In the genomic region with DNA sequence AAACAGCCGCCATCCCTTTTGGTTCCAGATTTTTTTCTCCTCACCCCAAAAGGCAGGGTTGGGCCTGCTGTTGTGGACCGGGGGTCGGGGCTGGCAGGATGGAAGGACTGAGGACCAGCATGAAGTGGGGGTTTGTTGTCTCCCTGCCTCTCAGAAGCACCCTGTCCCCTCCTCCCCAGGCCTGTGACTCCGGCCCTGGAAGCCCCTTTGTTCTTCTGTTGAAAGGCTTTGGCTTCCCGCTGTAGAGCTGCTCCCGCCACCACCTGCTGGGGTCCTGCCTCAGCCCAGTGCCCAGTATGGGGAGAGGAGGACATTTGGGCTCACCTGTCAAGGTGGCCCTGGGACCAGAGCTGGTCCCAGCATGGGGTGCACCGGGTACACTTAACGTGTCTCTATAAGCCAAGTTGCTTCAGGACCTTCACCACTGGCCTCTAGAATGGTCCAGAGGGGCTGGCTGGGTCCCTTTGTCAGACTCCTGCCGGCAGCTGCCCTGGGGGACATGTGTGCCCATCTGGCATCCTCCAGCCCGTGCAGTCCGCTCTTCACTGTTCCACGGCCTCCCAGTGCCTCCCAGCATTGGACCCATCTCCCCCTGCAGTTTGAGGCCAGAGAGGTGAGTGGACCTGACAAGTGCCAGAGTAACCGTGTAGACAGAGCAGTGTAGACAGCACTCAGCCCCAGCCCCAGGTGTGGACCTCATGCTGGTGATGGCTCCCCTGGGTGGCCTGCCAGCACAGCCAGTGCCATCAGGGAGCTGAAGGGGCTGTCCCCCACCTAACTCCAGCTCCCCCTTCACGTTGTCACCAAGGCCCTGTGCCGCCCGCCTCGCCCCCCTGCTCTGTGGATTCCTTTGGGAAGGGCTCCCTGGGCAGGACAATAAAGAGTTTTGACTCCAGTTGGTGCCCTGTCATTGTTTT, we compare ENCODE assay signal across 23 cellular contexts. TPM values are rescaled to one million over a fixed set of nuclear protein-coding genes. Genes with fewer than 3 reads are reported as not detected.
DNase-seq lines count a peak whose midpoint lies in the region; ATAC-seq, FAIRE-seq and TF ChIP-seq lines count a peak whose summit lies in the region.
"Had no signal": no experiment of that assay in that cellular context is flagged by ENCODE, and none has a peak within 500 bp of the region (broad histone marks: within the 10 kb centered on the region; RNA-seq: fewer than 3 reads in every experiment).

No MANE protein-coding gene starts in this region.

- H4K20me1 ChIP-seq in IMR-90 (ENCODE audit: insufficient read depth, low read length) (peaks cover 19% of the 10 kb centered on the region), H1 (replicated peaks in 1 of 2; ENCODE audit: control insufficient read depth in 1 of 2, insufficient read depth in 2 of 2, low read length in 2 of 2) (peaks cover 4 to 15% of the 10 kb centered on the region in 2 experiments), osteoblast (ENCODE audit: insufficient read depth, low read length) (peaks cover 19% of the 10 kb centered on the region)

- POLR2A ChIA-PET in IMR-90 (lab: Charles Lee; ENCODE audit: unreplicated experiment) (no interaction called here), H1 (lab: Charles Lee; ENCODE audit: partially characterized antibody) (interaction anchor here (1.0 to 1.6 kb wide), 7 partner anchors 9 to 36 kb away, joined by 3 to 5 read pairs (median 3); no protein-coding TSS in a partner anchor)

- TF ChIP-seq POLR2A in IMR-90 (IDR thresholded peaks at IDR 0.05; ENCODE audit: low read depth, low read length) (no peak), H1 (IDR thresholded peaks at IDR 0.05; ENCODE audit: control extremely low read depth in 1 of 2, low read depth in 2 of 2, low read length in 2 of 2) (no peak; a peak in 2 of 3 replicates)

- H3K27ac ChIP-seq in left ventricle myocardium inferior (replicated peaks) (no peak overlapping the region), IMR-90 (ENCODE audit: insufficient read depth, low read length) (no peak overlapping the region), H1 (ENCODE audit: low read depth, low read length) (no peak overlapping the region), osteoblast (ENCODE audit: low read depth, low read length) (no peak overlapping the region), caudate nucleus (ENCODE audit: low read depth, low read length) (no peak overlapping the region)
- H3K27ac ChIP-seq: A549 had no signal

- intact Hi-C loops in left ventricle myocardium superior (cut with micrococcal nuclease) (no loop called here), left ventricle myocardium inferior (cut with micrococcal nuclease) (no loop called here), IMR-90 (cut with micrococcal nuclease) (no loop called here)

- H2BK120ac ChIP-seq in IMR-90 (ENCODE audit: low read depth, low read length): no peak overlapping the region
- H2BK120ac ChIP-seq in H1 (replicated peaks; ENCODE audit: low read depth, low read length): no peak overlapping the region

- no peak overlapping the region for H4K91ac ChIP-seq in IMR-90 (ENCODE audit: insufficient read depth, low read depth, low read length)
- no peak overlapping the region for H4K91ac ChIP-seq in H1 (replicated peaks; ENCODE audit: insufficient read length, low read length)

- dilution Hi-C loops in IMR-90 (cut with HindIII; ENCODE audit: low sequenced_read_pairs, unreplicated experiment): no loop called here

- H2AFZ ChIP-seq in IMR-90 (replicated peaks; ENCODE audit: low read length, poor library complexity): no peak overlapping the region
- H2AFZ ChIP-seq in H1 (ENCODE audit: low read length): no peak overlapping the region
- H2AFZ ChIP-seq in osteoblast (ENCODE audit: low read length): no peak overlapping the region
- H2AFZ ChIP-seq: GM23338 had no signal

- H3K23ac ChIP-seq in IMR-90 (ENCODE audit: low read depth, low read length): no peak overlapping the region
- no peak overlapping the region for H3K23ac ChIP-seq in H1 (ENCODE audit: insufficient read length)

- no peak for TF ChIP-seq RAD21 in IMR-90 (IDR thresholded peaks at IDR 0.05; ENCODE audit: low read length)
- no peak for TF ChIP-seq RAD21 in H1 (IDR thresholded peaks at IDR 0.05 in 1 of 2, conservative IDR thresholded peaks at IDR 0.05 in 1 of 2; ENCODE audit: low read depth in 2 of 2, low read length in 2 of 2)

- H2BK12ac ChIP-seq in H1 (ENCODE audit: low read depth, low read length): no peak overlapping the region

- no peak overlapping the region for H4K5ac ChIP-seq in IMR-90 (ENCODE audit: low read depth, low read length)
- no peak overlapping the region for H4K5ac ChIP-seq in H1 (ENCODE audit: insufficient read length, low read depth, low read length)

- H2BK20ac ChIP-seq in IMR-90 (ENCODE audit: low read depth, low read length): no peak overlapping the region
- H2BK20ac ChIP-seq in H1 (ENCODE audit: low read length): no peak overlapping the region

- H3K4me1 ChIP-seq in left ventricle myocardium inferior (peaks cover 18% of the 10 kb centered on the region), IMR-90 (ENCODE audit: control insufficient read depth, insufficient read depth, low read length) (peaks cover under 1% of the 10 kb centered on the region; the same call in 1 of the 2 replicates), H1 (replicated peaks in 1 of 4; ENCODE audit: control insufficient read depth in 3 of 4, insufficient read depth in 4 of 4, low read length in 3 of 4) (peaks cover 0 to 3% (median 1%) of the 10 kb centered on the region in 4 experiments; a peak in 1 of 7 replicates), osteoblast (ENCODE audit: insufficient read depth, low read length) (no peaks in the 10 kb centered on the region)

- H3K9ac ChIP-seq in IMR-90 (ENCODE audit: low read depth, low read length) (no peak overlapping the region), H1 (replicated peaks in 1 of 4; ENCODE audit: extremely low read depth in 1 of 4, low read depth in 3 of 4, low read length in 3 of 4) (no peak overlapping the region)

- no peak for TF ChIP-seq EP300 in H1 (IDR thresholded peaks at IDR 0.05; ENCODE audit: borderline replicate concordance in 1 of 2, low read depth in 2 of 2, low read length in 2 of 2)

- H3K79me1 ChIP-seq in IMR-90 (ENCODE audit: low read depth in 1 of 2, low read length in 2 of 2) (peaks cover 0 to 17% of the 10 kb centered on the region in 2 experiments; a peak in 3 of 4 replicates), H1 (ENCODE audit: low read depth, low read length) (no peaks in the 10 kb centered on the region)

- no peaks in the 10 kb centered on the region for H3K23me2 ChIP-seq in H1 (ENCODE audit: low read depth, low read length)

- CTCF ChIA-PET in IMR-90 (lab: Yijun Ruan, JAX): no interaction called here
- CTCF ChIA-PET in H1 (lab: Charles Lee; ENCODE audit: partially characterized antibody): interaction anchor here (0.7 to 17.0 kb wide), 17 partner anchors 8 to 271 kb away, joined by 3 to 321 read pairs (median 7); a partner anchor contains a TSS

- H3K4ac ChIP-seq in IMR-90 (ENCODE audit: low read depth, low read length) (no peak overlapping the region), H1 (replicated peaks; ENCODE audit: insufficient read length, low read depth, low read length) (no peak overlapping the region)

- TF ChIP-seq CTCF in left ventricle myocardium inferior (IDR thresholded peaks at IDR 0.05; ENCODE audit: borderline replicate concordance) (no peak), IMR-90 (conservative IDR thresholded peaks at IDR 0.05; ENCODE audit: low read depth, low read length) (no peak), H1 (IDR thresholded peaks at IDR 0.05; ENCODE audit: control extremely low read depth in 1 of 3, insufficient read depth in 1 of 3, low read depth in 1 of 3, low read length in 3 of 3) (no peak), osteoblast (IDR thresholded peaks at IDR 0.05; ENCODE audit: extremely low read depth, low read depth, low read length) (no peak)

- H3K79me2 ChIP-seq in H1 (ENCODE audit: control insufficient read depth in 1 of 2, insufficient read depth in 2 of 2, low read length in 2 of 2): no peaks in the 10 kb centered on the region
- H3K79me2 ChIP-seq in osteoblast (ENCODE audit: insufficient read depth, low read length): peaks cover 12% of the 10 kb centered on the region

- H3K18ac ChIP-seq in IMR-90 (ENCODE audit: low read depth, low read length) (no peak overlapping the region), H1 (ENCODE audit: extremely low read depth, low read length) (no peak overlapping the region)

- DNase-seq in left ventricle myocardium superior (peak; percentile 24), left ventricle myocardium inferior (no peak), IMR-90 (no peak), H1 (ENCODE audit: low read depth in 1 of 2, low spot score in 2 of 2) (no peak), osteoblast (ENCODE audit: insufficient read length, low spot score, missing footprints) (peak; percentile 79), cerebellar nuclear complex (lab: John Stamatoyannopoulos, UW) (no peak), H4 (ENCODE audit: low spot score) (no peak), caudate nucleus (lab: John Stamatoyannopoulos, UW) (no peak)
- DNase-seq: CD4-positive, alpha-beta T cell; COR-L47; DMS79; NCI-H1417; NCI-H1694 treated with DMSO at 0.1 percent for 48 hours; NCI-H2081 treated with DMSO at 0.1 percent for 48 hours; NCI-H2171 treated with DMSO at 0.1 percent for 48 hours; NCI-H526; SHP77 had no signal

- H3K4me3 ChIP-seq in left ventricle myocardium inferior (no peak overlapping the region), IMR-90 (ENCODE audit: insufficient read depth, low read depth, low read length) (no peak overlapping the region), H1 (ENCODE audit: extremely low read depth in 1 of 4, insufficient read depth in 2 of 4, low read depth in 3 of 4, low read length in 4 of 4) (no peak overlapping the region), osteoblast (ENCODE audit: insufficient read depth, low read length) (no peak overlapping the region)
- H3K4me3 ChIP-seq: A549, GM23338 had no signal

- in situ Hi-C loops in IMR-90 (cut with MboI; ENCODE audit: low sequenced_read_pairs): no loop called here

- H3K4me2 ChIP-seq in IMR-90 (ENCODE audit: low read depth, low read length): no peak overlapping the region
- no peak overlapping the region for H3K4me2 ChIP-seq in H1 (ENCODE audit: insufficient read depth in 1 of 2, low read depth in 2 of 2, low read length in 2 of 2)
- no peak overlapping the region for H3K4me2 ChIP-seq in osteoblast (ENCODE audit: insufficient read depth, low read length)
- H3K4me2 ChIP-seq: A549, GM23338 had no signal

- H3K9me1 ChIP-seq in IMR-90 (ENCODE audit: insufficient read depth, low read length): no peaks in the 10 kb centered on the region

- no peak for FAIRE-seq in H1 (lab: Jason Lieb, UNC)
- FAIRE-seq: A549, HTR-8/SVneo had no signal

- BruUV-seq in IMR-90 (replicated peaks; lab: Mats Ljungman, UMichigan): TSS peak; percentile 71

- no peak for ATAC-seq in left ventricle myocardium superior
- no peak for ATAC-seq in IMR-90 (ENCODE audit: low read depth)
- ATAC-seq: A549, GM23338 had no signal

- H3K9me3 ChIP-seq in left ventricle myocardium inferior (replicated peaks): no peaks in the 10 kb centered on the region
- H3K9me3 ChIP-seq in IMR-90 (ENCODE audit: control insufficient read depth, insufficient read depth, low read length): no peaks in the 10 kb centered on the region
- no peaks in the 10 kb centered on the region for H3K9me3 ChIP-seq in H1 (ENCODE audit: insufficient read depth in 2 of 2, low read depth in 1 of 2, low read length in 1 of 2)
- no peaks in the 10 kb centered on the region for H3K9me3 ChIP-seq in osteoblast (ENCODE audit: low read depth, low read length)
- H3K9me3 ChIP-seq: A549 had no signal

- peak overlapping the region; percentile 37 for H2AK9ac ChIP-seq in IMR-90 (replicated peaks; ENCODE audit: low read depth, low read length, poor library complexity)

- peaks cover 66% of the 10 kb centered on the region for H3K36me3 ChIP-seq in left ventricle myocardium inferior
- H3K36me3 ChIP-seq in IMR-90 (ENCODE audit: control insufficient read depth, insufficient read depth, low read length): peaks cover 46% of the 10 kb centered on the region
- peaks cover 4 to 18% (median 11%) of the 10 kb centered on the region in 4 experiments; a peak in 7 of 8 replicates for H3K36me3 ChIP-seq in H1 (ENCODE audit: control insufficient read depth in 2 of 4, insufficient read depth in 4 of 4, low read length in 3 of 4)
- peaks cover 40% of the 10 kb centered on the region for H3K36me3 ChIP-seq in osteoblast (ENCODE audit: insufficient read depth, low read length)

- H2BK15ac ChIP-seq in IMR-90 (ENCODE audit: low read depth, low read length) (no peak overlapping the region), H1 (ENCODE audit: low read length) (no peak overlapping the region)

- WGBS in IMR-90 (ENCODE audit: extremely low coverage in 2 of 2, insufficient read length in 1 of 2), 2 experiments: 86% methylated on average over 10 of the region's 17 CpGs; no CpG with 5 or more reads in 1 of the 2 experiments
- 87% methylated on average over 17 of the region's 17 CpGs; no CpG with 5 or more reads in 1 of the 2 experiments for WGBS in H1 (ENCODE audit: extremely low coverage in 1 of 2, insufficient coverage in 1 of 2, insufficient read length in 1 of 2, insufficient replicate concordance in 2 of 2, low coverage in 1 of 2, low lambda C conversion rate in 2 of 2, missing lambda C conversion rate in 1 of 2), 2 experiments

- H3K56ac ChIP-seq in IMR-90 (ENCODE audit: extremely low read depth, insufficient read depth, low read length): no peak overlapping the region
- H3K56ac ChIP-seq in H1 (replicated peaks; ENCODE audit: insufficient read length, low read depth, low read length): no peak overlapping the region

- no peaks in the 10 kb centered on the region for H3K27me3 ChIP-seq in left ventricle myocardium inferior (ENCODE audit: low read depth)
- no peaks in the 10 kb centered on the region for H3K27me3 ChIP-seq in IMR-90 (ENCODE audit: control insufficient read depth, insufficient read depth, low read length)
- H3K27me3 ChIP-seq in H1 (replicated peaks in 1 of 4; ENCODE audit: control insufficient read depth in 3 of 4, extremely low read depth in 1 of 4, insufficient read depth in 3 of 4, low read length in 3 of 4): no peaks in the 10 kb centered on the region
- H3K27me3 ChIP-seq in osteoblast (ENCODE audit: insufficient read depth, low read length): no peaks in the 10 kb centered on the region

- H2AK5ac ChIP-seq in IMR-90 (ENCODE audit: low read depth, low read length): no peak overlapping the region
- no peak overlapping the region for H2AK5ac ChIP-seq in H1 (ENCODE audit: low read depth, low read length)

- H3K14ac ChIP-seq in IMR-90 (replicated peaks; ENCODE audit: low read depth, low read length) (no peak overlapping the region), H1 (ENCODE audit: insufficient read length) (no peak overlapping the region)

- H2BK5ac ChIP-seq in IMR-90 (ENCODE audit: low read depth, low read length, poor library complexity, severe bottlenecking) (no peak overlapping the region), H1 (ENCODE audit: low read depth, low read length) (no peak overlapping the region)

- H4K8ac ChIP-seq in IMR-90 (ENCODE audit: low read depth in 2 of 2, low read length in 2 of 2) (no peak overlapping the region), H1 (ENCODE audit: extremely low read depth, insufficient read depth, low read length) (peak overlapping the region; percentile 8; the same call in 1 of the 2 replicates)

RNA-seq across cellular contexts. Expression of a gene that starts 6.1 kb away (rescaled TPM):
- total RNA-seq in left ventricle myocardium superior (1.1 TPM), left ventricle myocardium inferior (1.1 TPM), IMR-90 (2012; rRNA removed) (0.18 and 0.28 TPM in 2 replicates), osteoblast (under 0.01 TPM in 1 of 2 replicates, not detected in the other)
- polyA plus RNA-seq in IMR-90 (2012; rRNA removed) (1.0 and 1.3 TPM in 2 replicates), H1 (2011; rRNA removed) (19.5 and 33.8 TPM in 2 replicates)
- polyA plus RNA-seq in IMR-90 (2012; cell fraction: cytosol; rRNA removed): 0.24 and 1.0 TPM in 2 replicates
- 9.3 and 16.4 TPM in 2 replicates for polyA plus RNA-seq in IMR-90 (2012; cell fraction: nucleus; rRNA removed; ENCODE audit: low replicate concordance)
- total RNA-seq in H1 (2021; fragmentation: NEBNext Ultra II Directional; extraction: Animal tissue kit (Norgen Biotek cat#: 25700)): 6.4 and 8.8 TPM in 2 replicates
- polyA plus RNA-seq in H1 (2011; cell fraction: cytosol; rRNA removed): 14.6 TPM
- polyA plus RNA-seq in H1 (2011; cell fraction: nucleus; rRNA removed): 63.0 TPM
- polyA plus RNA-seq in H1 (2012, experiment 1 of 2): 4.0 to 13.1 TPM (median 10.8 TPM) in 4 replicates
- 6.3 TPM for polyA plus RNA-seq in H1 (2012, experiment 2 of 2)
- 8.5 TPM for polyA plus RNA-seq in H1 (2013, experiment 1 of 2)
- polyA plus RNA-seq in H1 (2013, experiment 2 of 2): 8.4 TPM
- 2.9 and 5.0 TPM in 2 replicates for polyA minus RNA-seq in H1 (2011; rRNA and poly(A)+ RNA removed)
- 5.7 TPM for polyA minus RNA-seq in H1 (2011; cell fraction: cytosol; rRNA and poly(A)+ RNA removed)
- polyA minus RNA-seq in H1 (2011; cell fraction: nucleus; rRNA and poly(A)+ RNA removed): 13.1 TPM
- 0.99 and 1.0 TPM in 2 replicates for total RNA-seq in H4 (2014; rRNA removed; shearing (Covaris generic))

RNA-seq across cellular contexts. Expression of a gene that starts 13.8 kb away (rescaled TPM):
- 19.9 TPM for total RNA-seq in left ventricle myocardium superior
- 19.4 TPM for total RNA-seq in left ventricle myocardium inferior
- 19.9 and 21.7 TPM in 2 replicates for total RNA-seq in IMR-90 (2012; rRNA removed)
- polyA plus RNA-seq in IMR-90 (2012; rRNA removed): 54.1 and 56.4 TPM in 2 replicates
- polyA plus RNA-seq in IMR-90 (2012; cell fraction: cytosol; rRNA removed): 29.4 and 68.9 TPM in 2 replicates
- 44.0 and 87.8 TPM in 2 replicates for polyA plus RNA-seq in IMR-90 (2012; cell fraction: nucleus; rRNA removed; ENCODE audit: low replicate concordance)
- total RNA-seq in H1 (2021; fragmentation: NEBNext Ultra II Directional; extraction: Animal tissue kit (Norgen Biotek cat#: 25700)): 25.1 and 27.0 TPM in 2 replicates
- polyA plus RNA-seq in H1 (2011; rRNA removed): 51.8 and 66.9 TPM in 2 replicates
- 43.2 TPM for polyA plus RNA-seq in H1 (2011; cell fraction: cytosol; rRNA removed)
- 65.9 TPM for polyA plus RNA-seq in H1 (2011; cell fraction: nucleus; rRNA removed)
- 20.3 to 36.3 TPM (median 33.4 TPM) in 4 replicates for polyA plus RNA-seq in H1 (2012, experiment 1 of 2)
- 36.8 TPM for polyA plus RNA-seq in H1 (2012, experiment 2 of 2)
- polyA plus RNA-seq in H1 (2013, experiment 1 of 2): 28.6 TPM
- 31.1 TPM for polyA plus RNA-seq in H1 (2013, experiment 2 of 2)
- polyA minus RNA-seq in H1 (2011; rRNA and poly(A)+ RNA removed): 28.8 and 31.6 TPM in 2 replicates
- 17.0 TPM for polyA minus RNA-seq in H1 (2011; cell fraction: cytosol; rRNA and poly(A)+ RNA removed)
- 33.2 TPM for polyA minus RNA-seq in H1 (2011; cell fraction: nucleus; rRNA and poly(A)+ RNA removed)
- 23.9 and 30.4 TPM in 2 replicates for total RNA-seq in osteoblast
- total RNA-seq in H4 (2014; rRNA removed; shearing (Covaris generic)): 30.7 and 33.4 TPM in 2 replicates

RNA-seq across cellular contexts. Expression of a gene that starts 31.0 kb away (rescaled TPM):
- 46.6 TPM for total RNA-seq in left ventricle myocardium superior
- 45.2 TPM for total RNA-seq in left ventricle myocardium inferior
- 4.8 and 5.3 TPM in 2 replicates for total RNA-seq in IMR-90 (2012; rRNA removed)
- polyA plus RNA-seq in IMR-90 (2012; rRNA removed): 15.9 and 17.3 TPM in 2 replicates
- polyA plus RNA-seq in IMR-90 (2012; cell fraction: cytosol; rRNA removed): 6.7 and 10.6 TPM in 2 replicates
- polyA plus RNA-seq in IMR-90 (2012; cell fraction: nucleus; rRNA removed; ENCODE audit: low replicate concordance): 53.8 and 151 TPM in 2 replicates
- 7.6 and 11.2 TPM in 2 replicates for total RNA-seq in H1 (2021; fragmentation: NEBNext Ultra II Directional; extraction: Animal tissue kit (Norgen Biotek cat#: 25700))
- polyA plus RNA-seq in H1 (2011; rRNA removed): 7.4 and 10.3 TPM in 2 replicates
- polyA plus RNA-seq in H1 (2011; cell fraction: cytosol; rRNA removed): 6.7 TPM
- 40.8 TPM for polyA plus RNA-seq in H1 (2011; cell fraction: nucleus; rRNA removed)
- polyA plus RNA-seq in H1 (2012, experiment 1 of 2): 8.5 to 12.5 TPM (median 9.7 TPM) in 4 replicates
- 9.5 TPM for polyA plus RNA-seq in H1 (2012, experiment 2 of 2)
- polyA plus RNA-seq in H1 (2013, experiment 1 of 2): 10.9 TPM
- 10.7 TPM for polyA plus RNA-seq in H1 (2013, experiment 2 of 2)
- polyA minus RNA-seq in H1 (2011; rRNA and poly(A)+ RNA removed): 4.6 and 5.6 TPM in 2 replicates
- 2.6 TPM for polyA minus RNA-seq in H1 (2011; cell fraction: cytosol; rRNA and poly(A)+ RNA removed)
- 11.6 TPM for polyA minus RNA-seq in H1 (2011; cell fraction: nucleus; rRNA and poly(A)+ RNA removed)
- total RNA-seq in osteoblast: 25.7 and 29.8 TPM in 2 replicates
- total RNA-seq in H4 (2014; rRNA removed; shearing (Covaris generic)): 4.2 and 6.7 TPM in 2 replicates

RNA-seq across cellular contexts. Expression of a gene that starts 38.9 kb away (rescaled TPM):
- total RNA-seq in left ventricle myocardium superior: 19.3 TPM
- total RNA-seq in left ventricle myocardium inferior: 27.3 TPM
- total RNA-seq in IMR-90 (2012; rRNA removed): not detected in 2 replicates
- not detected in 2 replicates for polyA plus RNA-seq in IMR-90 (2012; rRNA removed)
- polyA plus RNA-seq in IMR-90 (2012; cell fraction: cytosol; rRNA removed): not detected in 2 replicates
- not detected in 2 replicates for polyA plus RNA-seq in IMR-90 (2012; cell fraction: nucleus; rRNA removed; ENCODE audit: low replicate concordance)
- 0.30 TPM in 1 of 2 replicates, not detected in the other for total RNA-seq in H1 (2021; fragmentation: NEBNext Ultra II Directional; extraction: Animal tissue kit (Norgen Biotek cat#: 25700))
- 0.35 and 0.57 TPM in 2 replicates for polyA plus RNA-seq in H1 (2011; rRNA removed)
- polyA plus RNA-seq in H1 (2011; cell fraction: cytosol; rRNA removed): 0.32 TPM
- 0.90 TPM for polyA plus RNA-seq in H1 (2011; cell fraction: nucleus; rRNA removed)
- 0.28 to 0.78 TPM (median 0.40 TPM) in 3 of 4 replicates, not detected in the other for polyA plus RNA-seq in H1 (2012, experiment 1 of 2)
- polyA plus RNA-seq in H1 (2012, experiment 2 of 2): not detected
- 0.47 TPM for polyA plus RNA-seq in H1 (2013, experiment 1 of 2)
- polyA plus RNA-seq in H1 (2013, experiment 2 of 2): 0.28 TPM
- polyA minus RNA-seq in H1 (2011; rRNA and poly(A)+ RNA removed): not detected in 2 replicates
- not detected for polyA minus RNA-seq in H1 (2011; cell fraction: cytosol; rRNA and poly(A)+ RNA removed)
- polyA minus RNA-seq in H1 (2011; cell fraction: nucleus; rRNA and poly(A)+ RNA removed): not detected
- not detected in 2 replicates for total RNA-seq in osteoblast
- not detected in 2 replicates for total RNA-seq in H4 (2014; rRNA removed; shearing (Covaris generic))
- total RNA-seq: CD4-positive, alpha-beta T cell; M059J; OCI-LY7 had no signal
- polyA plus RNA-seq: A549, BJ, GM23338 had no signal

RNA-seq across cellular contexts. Expression of a gene that starts 47.4 kb away (rescaled TPM):
- not detected for total RNA-seq in left ventricle myocardium superior
- not detected for total RNA-seq in left ventricle myocardium inferior
- not detected in 2 replicates for total RNA-seq in IMR-90 (2012; rRNA removed)
- not detected in 2 replicates for polyA plus RNA-seq in IMR-90 (2012; rRNA removed)
- not detected in 2 replicates for polyA plus RNA-seq in IMR-90 (2012; cell fraction: cytosol; rRNA removed)
- polyA plus RNA-seq in IMR-90 (2012; cell fraction: nucleus; rRNA removed; ENCODE audit: low replicate concordance): 0.04 TPM in 1 of 2 replicates, not detected in the other
- 3.3 and 3.8 TPM in 2 replicates for total RNA-seq in H1 (2021; fragmentation: NEBNext Ultra II Directional; extraction: Animal tissue kit (Norgen Biotek cat#: 25700))
- polyA plus RNA-seq in H1 (2011; rRNA removed): 3.3 and 5.5 TPM in 2 replicates
- 6.5 TPM for polyA plus RNA-seq in H1 (2011; cell fraction: cytosol; rRNA removed)
- polyA plus RNA-seq in H1 (2011; cell fraction: nucleus; rRNA removed): 26.5 TPM
- polyA plus RNA-seq in H1 (2012, experiment 1 of 2): 3.0 to 4.1 TPM (median 3.4 TPM) in 4 replicates
- polyA plus RNA-seq in H1 (2012, experiment 2 of 2): 2.5 TPM
- polyA plus RNA-seq in H1 (2013, experiment 1 of 2): 1.9 TPM
- 1.7 TPM for polyA plus RNA-seq in H1 (2013, experiment 2 of 2)
- polyA minus RNA-seq in H1 (2011; rRNA and poly(A)+ RNA removed): 0.63 and 1.5 TPM in 2 replicates
- polyA minus RNA-seq in H1 (2011; cell fraction: cytosol; rRNA and poly(A)+ RNA removed): not detected
- 3.1 TPM for polyA minus RNA-seq in H1 (2011; cell fraction: nucleus; rRNA and poly(A)+ RNA removed)
- not detected in 2 replicates for total RNA-seq in osteoblast
- total RNA-seq in H4 (2014; rRNA removed; shearing (Covaris generic)): not detected in 2 replicates
- total RNA-seq: CD4-positive, alpha-beta T cell; M059J; OCI-LY7 had no signal
- polyA plus RNA-seq: A549, BJ had no signal

Comparison
In these comparisons a context has a peak if more than half of its experiments do, and no peak if none do; other contexts are left out.
1. DNase-seq: peak in left ventricle myocardium superior (single experiment) and osteoblast (single experiment); none in left ventricle myocardium inferior (single experiment), IMR-90 (single experiment), H1 (0 of 2), cerebellar nuclear complex (0 of 2), H4 (single experiment) and caudate nucleus (0 of 61).